9 cellular contexts compared by ENCODE assay signal in the genomic region with DNA sequence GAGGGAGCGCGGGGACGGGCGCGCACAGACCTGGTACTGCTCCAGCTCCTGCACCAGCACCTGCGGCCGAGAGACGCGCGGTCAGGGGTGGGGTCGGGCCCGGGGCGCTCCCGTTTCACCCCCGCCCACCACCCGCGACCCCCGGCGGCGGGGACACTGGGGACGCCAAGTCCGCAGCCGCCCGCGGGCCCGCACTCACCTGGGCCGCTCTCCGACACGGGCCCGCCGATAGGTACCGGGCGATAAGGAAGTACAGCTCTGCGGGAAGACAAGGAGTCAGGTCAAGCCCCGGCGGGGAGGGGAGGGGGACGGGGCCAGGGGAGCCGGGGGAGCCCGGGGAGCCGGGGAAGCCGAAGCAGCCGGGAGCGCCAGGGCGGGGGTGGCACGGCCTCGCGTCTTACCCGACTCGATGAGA. TPM values are rescaled to one million over a fixed set of nuclear protein-coding genes. Genes with fewer than 3 reads are reported as not detected.
A peak's percentile ranks its signal among the peaks of the same experiment; 100 is the strongest.
DNase-seq lines count a peak whose midpoint lies in the region; ATAC-seq, FAIRE-seq and TF ChIP-seq lines count a peak whose summit lies in the region.
"Had no signal": no experiment of that assay in that cellular context is flagged by ENCODE, and none has a peak within 500 bp of the region (broad histone marks: within the 10 kb centered on the region; RNA-seq: fewer than 3 reads in every experiment).

No MANE protein-coding gene starts in this region.

- no TSS peak for BruUV-seq in K562 (replicated peaks; lab: Mats Ljungman, UMichigan)

- TF ChIP-seq CTCF in K562 (IDR thresholded peaks at IDR 0.05 in 2 of 3, conservative IDR thresholded peaks at IDR 0.05 in 1 of 3; ENCODE audit: insufficient read depth in 2 of 3, low read depth in 1 of 3, low read length in 3 of 3): no peak

- no peaks in the 10 kb centered on the region for H3K9me1 ChIP-seq in K562 (ENCODE audit: control insufficient read depth, insufficient read depth, low read length)

- TF ChIP-seq POLR2A in K562 (conservative IDR thresholded peaks at IDR 0.05): no peak

- H3K4me1 ChIP-seq in HAP-1: peaks cover 5% of the 10 kb centered on the region
- H3K4me1 ChIP-seq in NT2/D1 (ENCODE audit: insufficient read depth, insufficient read length): peaks cover 6% of the 10 kb centered on the region
- peaks cover 27 to 36% of the 10 kb centered on the region in 2 experiments for H3K4me1 ChIP-seq in K562 (replicated peaks in 1 of 2; ENCODE audit: control insufficient read depth in 2 of 2, insufficient read depth in 2 of 2, low read length in 2 of 2)

- H2AFZ ChIP-seq in K562 (ENCODE audit: low read depth, low read length): peak overlapping the region; percentile 65; the same call in 1 of the 2 replicates

- in situ Hi-C loops in HAP-1 (cut with MboI; ENCODE audit: low sequenced_read_pairs) (no loop called here), K562 (cut with MboI) (no loop called here)

- H3K27me3 ChIP-seq in HAP-1 (ENCODE audit: low read depth): no peaks in the 10 kb centered on the region
- no peaks in the 10 kb centered on the region for H3K27me3 ChIP-seq in NT2/D1 (ENCODE audit: insufficient read depth, insufficient read length)
- H3K27me3 ChIP-seq in K562 (ENCODE audit: control insufficient read depth in 2 of 2, insufficient read depth in 2 of 2, low read length in 2 of 2): no peaks in the 10 kb centered on the region

- H3K9ac ChIP-seq in NT2/D1 (ENCODE audit: insufficient read length, low read depth) (peak overlapping the region; percentile 92), K562 (ENCODE audit: insufficient read depth in 1 of 2, low read depth in 2 of 2, low read length in 2 of 2) (peak overlapping the region; percentile 95 to 98; a peak in 3 of 4 replicates)

- H3K79me2 ChIP-seq in K562 (ENCODE audit: control insufficient read depth, insufficient read depth, low read length): peaks cover 62% of the 10 kb centered on the region

- peaks cover 9% of the 10 kb centered on the region for H4K20me1 ChIP-seq in K562 (replicated peaks; ENCODE audit: control insufficient read depth, insufficient read depth, low read length)

- H3K9me3 ChIP-seq in HAP-1: no peaks in the 10 kb centered on the region
- no peaks in the 10 kb centered on the region for H3K9me3 ChIP-seq in NT2/D1 (ENCODE audit: insufficient read depth, low read length)
- H3K9me3 ChIP-seq in K562 (replicated peaks; ENCODE audit: control insufficient read depth, insufficient read depth, low read depth, low read length): no peaks in the 10 kb centered on the region

- CTCF ChIA-PET in K562 (lab: Yijun Ruan, JAX; ENCODE audit: low intra/inter-chr PET ratio): interaction anchor here (1.7 kb wide), 1 partner anchor 75 kb away, joined by 14 read pairs; no protein-coding TSS in a partner anchor

- WGBS in K562 (ENCODE audit: insufficient coverage, low coverage, missing lambda C conversion rate): 0% methylated on average over 15 of the region's 49 CpGs

- TF ChIP-seq RAD21 in K562 (CRISPR knock-in tag; conservative IDR thresholded peaks at IDR 0.05 in 1 of 2, IDR thresholded peaks at IDR 0.05 in 1 of 2): no peak

- peak overlapping the region; percentile 99; the same call in 1 of the 2 replicates for H3K4me2 ChIP-seq in K562 (ENCODE audit: insufficient read depth, low read length)

- POLR2A ChIA-PET in K562 (lab: Yijun Ruan, JAX): interaction anchor here (0.7 to 7.1 kb wide), 11 partner anchors 12 to 129 kb away, joined by 3 to 73 read pairs (median 4); partner anchors contain the start of gene HMGN1

- no peak for FAIRE-seq in K562 (lab: Jason Lieb, UNC)
- FAIRE-seq: colon had no signal

- no peak for TF ChIP-seq EP300 in K562 (IDR thresholded peaks at IDR 0.05; ENCODE audit: low read length)

- ATAC-seq in K562: peak; percentile 30
- peak; percentile 37 for ATAC-seq in left colon

- H3K27ac ChIP-seq in K562 (ENCODE audit: extremely low read depth, low read depth, low read length): peak overlapping the region; percentile 97

- H3K36me3 ChIP-seq in HAP-1 (replicated peaks) (peaks cover 11% of the 10 kb centered on the region), NT2/D1 (ENCODE audit: insufficient read depth, insufficient read length, low read length) (peaks cover 43% of the 10 kb centered on the region), K562 (ENCODE audit: control insufficient read depth, insufficient read depth, low read length) (peaks cover 34% of the 10 kb centered on the region)

- intact Hi-C loops in K562 (cut with micrococcal nuclease): loop anchor here (1.0 to 10.0 kb wide), 5 partner anchors 36 to 128 kb away; partner anchors contain the start of genes HMGN1 and PSMG1
- intact Hi-C loops in left colon (cut with DNase I, micrococcal nuclease): no loop called here

- H3K4me3 ChIP-seq in HAP-1 (peak overlapping the region; percentile 65), NT2/D1 (ENCODE audit: insufficient read length, low read depth) (peak overlapping the region; percentile 66), K562 (peak overlapping the region; percentile 62)

- DNase-seq in DMS 273 (lab: John Stamatoyannopoulos, UW; ENCODE audit: unreplicated experiment) (peak; percentile 70), DMS 273 treated with DMSO at 0.1 percent for 48 hours (lab: John Stamatoyannopoulos, UW) (no peak), HAP-1 (ENCODE audit: low spot score in 2 of 2) (peak in 1 of 2 experiments; percentile 45), NT2/D1 (ENCODE audit: low read depth, low spot score) (peak; percentile 27), K562 (ENCODE audit: extremely low read depth in 1 of 4, low spot score in 3 of 4) (peak in 3 of 4 experiments; percentile 67 to 79 (median 77)), left colon (peak; percentile 34 to 62), GDM1 (lab: John Stamatoyannopoulos, UW) (no peak)
- DNase-seq in stimulated activated naive CD4-positive, alpha-beta T cell treated with Interleukin-2 at 50 U/mL for 16 hours (lab: John Stamatoyannopoulos, UW): peak; percentile 69

TF ChIP-seq in K562, 482 proteins besides CTCF, POLR2A, EP300 and RAD21 (continues in another document):
- TF ChIP-seq SIN3A (IDR thresholded peaks at IDR 0.05; ENCODE audit: borderline replicate concordance in 2 of 2, control insufficient read depth in 1 of 2, low read depth in 2 of 2, low read length in 2 of 2): peak in 1 of 2 experiments; percentile 20; a peak in 1 of 4 replicates
- TF ChIP-seq ZBTB7A (IDR thresholded peaks at IDR 0.05; ENCODE audit: borderline replicate concordance, control insufficient read depth, low read depth, low read length): peak; percentile 56; the same call in 1 of the 2 replicates
- no peak for TF ChIP-seq FOXK2 (conservative IDR thresholded peaks at IDR 0.05 in 1 of 2, IDR thresholded peaks at IDR 0.05 in 1 of 2; ENCODE audit: low read depth in 2 of 2)
- TF ChIP-seq E2F6 (IDR thresholded peaks at IDR 0.05; ENCODE audit: borderline replicate concordance in 1 of 2, extremely low read depth in 1 of 2, insufficient read depth in 1 of 2, insufficient read length in 1 of 2, low read depth in 1 of 2, low read length in 1 of 2, poor library complexity in 1 of 2, severe bottlenecking in 1 of 2): peak in 1 of 2 experiments; percentile 2
- no peak for TF ChIP-seq RBM34 (IDR thresholded peaks at IDR 0.05; ENCODE audit: borderline replicate concordance, insufficient read depth, low read length)

RNA-seq across cellular contexts. Expression of gene BRWD1, which starts 0.4 kb away (rescaled TPM):
- total RNA-seq in K562 (2011; cell fraction: chromatin; rRNA removed; ENCODE audit: low replicate concordance): 104 and 356 TPM in 2 replicates
- total RNA-seq in K562 (2011; cell fraction: nucleolus; rRNA removed): 54.4 and 64.3 TPM in 2 replicates
- 179 and 274 TPM in 2 replicates for total RNA-seq in K562 (2011; cell fraction: nucleoplasm; rRNA removed)
- total RNA-seq in K562 (2014; rRNA removed) (29.8 and 34.1 TPM in 2 replicates), K562 (2014; rRNA removed; fragmentation: Illumina TruSeq; extraction: Trizol) (60.2 and 70.5 TPM in 2 replicates), K562 (2015; rRNA removed; fragmentation: Illumina TruSeq; extraction: Trizol) (45.4 and 48.3 TPM in 2 replicates), K562 (2021) (40.5 and 42.4 TPM in 2 replicates), left colon (10 to 100 TPM; 45.8 to 51.5 TPM)
- polyA plus RNA-seq in K562 (2011; rRNA removed) (27.8 and 39.5 TPM in 2 replicates), K562 (2014; fragmentation: Illumina TruSeq; extraction: Trizol) (23.0 and 25.3 TPM in 2 replicates), K562 (2014; fragmentation: Nextera tagmentation; extraction: Ambion mirVana) (10 to 100 TPM; 10.1 to 11.2 TPM), K562 (2014; rRNA removed) (22.9 and 28.0 TPM in 2 replicates)
- 9.7 and 20.5 TPM in 2 replicates for polyA plus RNA-seq in K562 (2011; cell fraction: cytosol; rRNA removed)
- polyA plus RNA-seq in K562 (2011; cell fraction: nucleus; rRNA removed): 26.0 and 35.2 TPM in 2 replicates
- 17.7 and 21.7 TPM in 2 replicates for polyA plus RNA-seq in K562 (2012)
- 152 and 172 TPM in 2 replicates for polyA minus RNA-seq in K562 (2011; rRNA and poly(A)+ RNA removed)
- polyA minus RNA-seq in K562 (2011; cell fraction: cytosol; rRNA and poly(A)+ RNA removed): 28.8 and 35.4 TPM in 2 replicates
- 123 and 195 TPM in 2 replicates for polyA minus RNA-seq in K562 (2011; cell fraction: nucleus; rRNA and poly(A)+ RNA removed)

RNA-seq across cellular contexts. Expression of gene HMGN1, which starts 35.8 kb away (rescaled TPM):
- total RNA-seq in K562 (2011; cell fraction: chromatin; rRNA removed; ENCODE audit: low replicate concordance): 108 and 251 TPM in 2 replicates
- 84.9 and 94.7 TPM in 2 replicates for total RNA-seq in K562 (2011; cell fraction: nucleolus; rRNA removed)
- total RNA-seq in K562 (2011; cell fraction: nucleoplasm; rRNA removed): 175 and 253 TPM in 2 replicates
- total RNA-seq in K562 (2014; rRNA removed) (440 and 497 TPM in 2 replicates), K562 (2014; rRNA removed; fragmentation: Illumina TruSeq; extraction: Trizol) (567 and 664 TPM in 2 replicates), K562 (2015; rRNA removed; fragmentation: Illumina TruSeq; extraction: Trizol) (577 and 626 TPM in 2 replicates), K562 (2021) (524 and 567 TPM in 2 replicates), left colon (100 to 1,000 TPM; 162 to 193 TPM)
- polyA plus RNA-seq in K562 (2011; rRNA removed) (329 and 455 TPM in 2 replicates), K562 (2014; fragmentation: Illumina TruSeq; extraction: Trizol) (478 and 498 TPM in 2 replicates), K562 (2014; fragmentation: Nextera tagmentation; extraction: Ambion mirVana) (100 to 1,000 TPM; 124 to 158 TPM), K562 (2014; rRNA removed) (539 and 577 TPM in 2 replicates)
- 77.8 and 235 TPM in 2 replicates for polyA plus RNA-seq in K562 (2011; cell fraction: cytosol; rRNA removed)
- polyA plus RNA-seq in K562 (2011; cell fraction: nucleus; rRNA removed): 298 and 403 TPM in 2 replicates
- polyA plus RNA-seq in K562 (2012): 541 and 564 TPM in 2 replicates
- polyA minus RNA-seq in K562 (2011; rRNA and poly(A)+ RNA removed): 224 and 259 TPM in 2 replicates
- 123 and 142 TPM in 2 replicates for polyA minus RNA-seq in K562 (2011; cell fraction: cytosol; rRNA and poly(A)+ RNA removed)
- 91.1 and 169 TPM in 2 replicates for polyA minus RNA-seq in K562 (2011; cell fraction: nucleus; rRNA and poly(A)+ RNA removed)

Comparison
In these comparisons a context has a peak if more than half of its experiments do, and no peak if none do; other contexts are left out.
1. DNase-seq: peak in DMS 273 (single experiment), NT2/D1 (single experiment), K562 (3 of 4), left colon (2 of 2) and stimulated activated naive CD4-positive, alpha-beta T cell treated with Interleukin-2 at 50 U/mL for 16 hours (single experiment); none in DMS 273 treated with DMSO at 0.1 percent for 48 hours (single experiment) and GDM1 (single experiment).
2. Peak in every context shown above with its lines, with median percentiles within 50 percentile points of each other: H3K4me3 ChIP-seq.